8 cellular contexts compared by ENCODE assay signal in the genomic region with DNA sequence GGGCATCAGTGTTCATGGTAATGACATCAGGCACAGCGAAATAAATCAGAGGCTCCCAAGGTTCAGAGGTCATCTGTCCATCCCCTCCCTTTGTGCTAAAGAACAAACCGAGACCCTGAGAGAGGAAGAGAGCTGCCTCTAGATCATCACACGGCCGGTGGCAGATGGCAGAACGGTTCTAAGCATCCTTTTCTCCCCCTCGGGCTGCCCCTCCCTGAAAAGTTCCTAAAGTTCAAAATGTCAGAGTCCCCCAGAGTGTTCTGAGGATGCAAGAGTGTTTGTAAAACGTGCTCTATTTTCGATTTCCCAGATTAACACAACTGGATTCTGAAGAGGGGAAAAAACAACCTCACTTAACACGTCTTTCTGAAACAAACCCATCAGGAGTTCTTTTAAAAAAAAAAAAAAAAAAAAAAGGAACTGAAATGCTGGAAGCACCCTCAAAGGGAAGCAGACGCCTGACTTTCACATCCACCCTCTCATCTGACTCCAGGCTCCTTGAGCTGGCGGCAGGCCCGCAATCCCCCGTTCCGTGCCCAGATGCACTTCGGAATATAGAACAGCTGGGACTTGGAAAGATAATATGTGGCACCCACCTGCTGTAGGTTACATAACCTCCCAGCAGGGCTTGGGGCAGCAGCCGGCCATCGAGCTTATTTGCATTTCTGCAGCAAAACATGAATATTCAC.
DNase-seq lines count a peak whose midpoint lies in the region; ATAC-seq and TF ChIP-seq lines count a peak whose summit lies in the region.

No MANE protein-coding gene starts in this region.

- H3K9me2 ChIP-seq in HCT116 (ENCODE audit: insufficient read depth): no peaks in the 10 kb centered on the region

- peak overlapping the region; percentile 50 to 56 (median 54) for H3K4me3 Mint-ChIP-seq in T-cell

- intact Hi-C loops in A673 (cut with micrococcal nuclease; ENCODE audit: unreplicated experiment): loop anchor here (2.0 kb wide), 1 partner anchor 185 kb away; no protein-coding TSS in a partner anchor
- intact Hi-C loops in HCT116 (cut with micrococcal nuclease): loop anchor here (2.0 to 5.0 kb wide), 2 partner anchors 160 to 421 kb away; no protein-coding TSS in a partner anchor
- intact Hi-C loops in heart right ventricle (cut with DNase I): loop anchor here in 2 of 10 donors (2.0 to 10.0 kb wide), 2 partner anchors 63 to 71 kb away; no protein-coding TSS in a partner anchor

- H3K4me1 Mint-ChIP-seq in T-cell: peaks cover 12 to 38% (median 30%) of the 10 kb centered on the region in 3 donors

- no peak for TF ChIP-seq POLR2A in HCT116 (IDR thresholded peaks at IDR 0.05; ENCODE audit: borderline replicate concordance, extremely low read depth, insufficient read depth, insufficient read length)

- RAD21 ChIA-PET in HCT116 (lab: Charles Lee; ENCODE audit: low non-redundant PET in 1 of 2, low total read pairs in 2 of 2, uncharacterized antibody in 2 of 2, unreplicated experiment in 2 of 2): interaction anchor here in 1 of 2 experiments (0.6 to 1.3 kb wide), 2 partner anchors 41 to 358 kb away, joined by 3 read pairs; no protein-coding TSS in a partner anchor

- H3K9me3 Mint-ChIP-seq in T-cell: no peaks in the 10 kb centered on the region

- H3K4me3 ChIP-seq in A673 (ENCODE audit: low read depth, low read length, poor library complexity, severe bottlenecking): peak overlapping the region; percentile 36
- H3K4me3 ChIP-seq in HCT116 (replicated peaks in 1 of 2; ENCODE audit: low read depth in 1 of 2, low read length in 2 of 2): no peak overlapping the region; a peak in 1 of 4 replicates
- H3K4me3 ChIP-seq in heart right ventricle: peak overlapping the region in 9 of 10 donors; percentile 9 to 66 (median 42)

- DNase-seq in A673 (ENCODE audit: low spot score) (no peak), HCT116 (ENCODE audit: low read depth, low spot score) (no peak), T-cell (peak in 1 of 34 experiments; percentile 16), heart right ventricle (peak in 1 of 2 donors; percentile 49), putamen (ENCODE audit: low spot score) (peak; percentile 45), NCI-H510A treated with DMSO at 0.1 percent for 48 hours (lab: John Stamatoyannopoulos, UW) (no peak)

- no peak overlapping the region for H3K27ac Mint-ChIP-seq in T-cell

- H3K27me3 Mint-ChIP-seq in T-cell: peaks cover 0 to 1% of the 10 kb centered on the region in 2 donors

- CTCF ChIA-PET in A673 (lab: Charles Lee): interaction anchor here (0.7 kb wide), 2 partner anchors 243 to 353 kb away, joined by 3 read pairs; no protein-coding TSS in a partner anchor
- CTCF ChIA-PET in HCT116 (lab: Charles Lee): interaction anchor here (1.0 to 5.2 kb wide), 8 partner anchors 23 to 358 kb away, joined by 3 to 40 read pairs (median 5); no protein-coding TSS in a partner anchor
- CTCF ChIA-PET in T-cell (lab: Charles Lee): interaction anchor here in 1 of 2 donors (0.7 kb wide), 1 partner anchor 19 kb away, joined by 3 read pairs; no protein-coding TSS in a partner anchor

- no peaks in the 10 kb centered on the region for H3K36me3 ChIP-seq in A673 (ENCODE audit: insufficient read depth, low read length, poor library complexity, severe bottlenecking)
- no peaks in the 10 kb centered on the region for H3K36me3 ChIP-seq in HCT116 (ENCODE audit: control insufficient read depth in 1 of 2, insufficient read depth in 2 of 2, low read length in 2 of 2)
- no peaks in the 10 kb centered on the region for H3K36me3 ChIP-seq in heart right ventricle

- H3K27ac ChIP-seq in A673 (ENCODE audit: low read depth, low read length, poor library complexity, severe bottlenecking) (no peak overlapping the region), HCT116 (ENCODE audit: low read depth, low read length) (no peak overlapping the region), heart right ventricle (peak overlapping the region in 7 of 10 donors; percentile 40 to 80 (median 49))

- no peaks in the 10 kb centered on the region for H4K20me1 ChIP-seq in HCT116 (ENCODE audit: insufficient read depth)

- no peak overlapping the region for H3K9ac ChIP-seq in HCT116 (ENCODE audit: low read length)

- BruUV-seq in A673 (replicated peaks; lab: Mats Ljungman, UMichigan) (no TSS peak), HCT116 (replicated peaks; lab: Mats Ljungman, UMichigan) (no TSS peak)

- peaks cover 37% of the 10 kb centered on the region for H3K27me3 ChIP-seq in A673 (replicated peaks; ENCODE audit: insufficient read depth, low read depth, low read length, poor library complexity)
- no peaks in the 10 kb centered on the region for H3K27me3 ChIP-seq in HCT116 (ENCODE audit: insufficient read depth, low read length)
- H3K27me3 ChIP-seq in heart right ventricle: peaks cover 0 to 43% (median 31%) of the 10 kb centered on the region in 7 donors

- no peak for TF ChIP-seq RAD21 in HCT116 (IDR thresholded peaks at IDR 0.05; ENCODE audit: low read depth)

- no peaks in the 10 kb centered on the region for H3K9me3 ChIP-seq in A673 (ENCODE audit: low read depth, low read length, poor library complexity, severe bottlenecking)
- no peaks in the 10 kb centered on the region for H3K9me3 ChIP-seq in HCT116 (ENCODE audit: control insufficient read depth in 1 of 2, insufficient read depth in 1 of 2, low read depth in 1 of 2, low read length in 2 of 2)
- H3K9me3 ChIP-seq in heart right ventricle: no peaks in the 10 kb centered on the region

- no peak for ATAC-seq in HCT116
- ATAC-seq in T-cell (replicated peaks in 1 of 4): no peak
- ATAC-seq in heart right ventricle: peak in 1 of 8 donors; percentile 18
- no peak for ATAC-seq in GM18502 (IDR thresholded peaks at IDR 0.05; ENCODE audit: poor library complexity, unreplicated experiment)
- ATAC-seq in GM18873 (IDR thresholded peaks at IDR 0.05; ENCODE audit: low FRiP score, unreplicated experiment): no peak

- H3K4me1 ChIP-seq in A673 (ENCODE audit: insufficient read depth, low read length, poor library complexity, severe bottlenecking): peaks cover 40% of the 10 kb centered on the region
- H3K4me1 ChIP-seq in HCT116 (ENCODE audit: control insufficient read depth in 1 of 2, insufficient read depth in 2 of 2, low read length in 2 of 2): peaks cover 24 to 66% of the 10 kb centered on the region in 2 experiments
- peaks cover 31 to 74% (median 59%) of the 10 kb centered on the region in 9 donors for H3K4me1 ChIP-seq in heart right ventricle

- no peaks in the 10 kb centered on the region for H3K36me3 Mint-ChIP-seq in T-cell

- peaks cover 12% of the 10 kb centered on the region; the same call in 1 of the 2 replicates for H3K79me2 ChIP-seq in HCT116 (ENCODE audit: insufficient read depth, low read length)

- POLR2A ChIA-PET in A673 (lab: Charles Lee; ENCODE audit: low non-redundant PET): no interaction called here
- POLR2A ChIA-PET in HCT116 (lab: Charles Lee): interaction anchor here (1.0 to 1.7 kb wide), 2 partner anchors 41 to 323 kb away, joined by 3 to 4 read pairs; no protein-coding TSS in a partner anchor
- POLR2A ChIA-PET in T-cell (lab: Charles Lee): no interaction called here

- no peak overlapping the region for H2AFZ ChIP-seq in HCT116 (ENCODE audit: low read depth, low read length, poor library complexity, severe bottlenecking)

- peak overlapping the region; percentile 79 for H3K4me2 ChIP-seq in HCT116 (ENCODE audit: low read length)

- no peak for TF ChIP-seq CTCF in A673 (conservative IDR thresholded peaks at IDR 0.05; ENCODE audit: low read depth, low read length)
- TF ChIP-seq CTCF in HCT116 (IDR thresholded peaks at IDR 0.05 in 2 of 3, conservative IDR thresholded peaks at IDR 0.05 in 1 of 3; ENCODE audit: borderline replicate concordance in 1 of 3, insufficient read depth in 1 of 3, low read depth in 2 of 3, low read length in 2 of 3): no peak
- TF ChIP-seq CTCF in heart right ventricle (IDR thresholded peaks at IDR 0.05): no peak

- 16 to 25% methylated on average over 17 of the region's 17 CpGs for WGBS in heart right ventricle, 2 donors

TF ChIP-seq in HCT116, 20 proteins besides CTCF, POLR2A, EP300 and RAD21 (continues in another document):
- no peak for TF ChIP-seq CBX3 (IDR thresholded peaks at IDR 0.05; ENCODE audit: low read depth)
- TF ChIP-seq EZH2phosphoT487 (IDR thresholded peaks at IDR 0.05; ENCODE audit: borderline replicate concordance): no peak
- TF ChIP-seq FOSL1 (IDR thresholded peaks at IDR 0.05; ENCODE audit: low read depth): no peak
- no peak for TF ChIP-seq ELF1 (IDR thresholded peaks at IDR 0.05; ENCODE audit: borderline replicate concordance, low read depth)
- no peak for TF ChIP-seq MAX (IDR thresholded peaks at IDR 0.05)
- no peak for TF ChIP-seq SP1 (IDR thresholded peaks at IDR 0.05; ENCODE audit: low read depth)
- no peak for TF ChIP-seq ATF3 (IDR thresholded peaks at IDR 0.05)
- TF ChIP-seq ZNF274 (IDR thresholded peaks at IDR 0.05; ENCODE audit: low read depth, low read length): no peak
- TF ChIP-seq TCF7L2 (IDR thresholded peaks at IDR 0.05; ENCODE audit: borderline replicate concordance, extremely low read depth, insufficient read depth, insufficient read length): no peak
- no peak for TF ChIP-seq ZBTB33 (IDR thresholded peaks at IDR 0.05; ENCODE audit: extremely low read depth, insufficient replicate concordance, low read length)
- TF ChIP-seq YY1 (IDR thresholded peaks at IDR 0.05; ENCODE audit: extremely low read depth, insufficient replicate concordance, low read depth, low read length): no peak
- TF ChIP-seq ZFX (IDR thresholded peaks at IDR 0.05): no peak
- TF ChIP-seq POLR2AphosphoS5 (IDR thresholded peaks at IDR 0.05; ENCODE audit: low read depth, low read length): no peak

Comparison
In these comparisons a context has a peak if more than half of its experiments do, and no peak if none do; other contexts are left out.
1. H3K27ac ChIP-seq: peak in heart right ventricle (7 of 10); none in A673 (single experiment) and HCT116 (single experiment).
2. H3K4me3 ChIP-seq: peak in A673 (single experiment) and heart right ventricle (9 of 10); none in HCT116 (0 of 2).